In genomic region chr14:55366271-55366670, GRCh38 we compare ENCODE assay signal across 14 cellular contexts. TPM values are rescaled to one million over a fixed set of nuclear protein-coding genes. Genes with fewer than 3 reads are reported as not detected.
DNase-seq lines count a peak whose midpoint lies in the region; ATAC-seq and TF ChIP-seq lines count a peak whose summit lies in the region.
"Had no signal": no experiment of that assay in that cellular context is flagged by ENCODE, and none has a peak within 500 bp of the region (broad histone marks: within the 10 kb centered on the region; RNA-seq: fewer than 3 reads in every experiment).

No MANE protein-coding gene starts in this region.

- peaks cover 3 to 34% (median 17%) of the 10 kb centered on the region in 3 donors for H3K36me3 ChIP-seq in skeletal muscle tissue (ENCODE audit: control insufficient read depth in 3 of 3, insufficient read depth in 3 of 3, low read length in 3 of 3)

- peaks cover 0 to 7% (median 7%) of the 10 kb centered on the region in 3 donors for H3K4me1 ChIP-seq in skeletal muscle tissue (ENCODE audit: control insufficient read depth in 3 of 3, insufficient read depth in 3 of 3, low read length in 3 of 3)

- H3K27ac ChIP-seq in skeletal muscle tissue (ENCODE audit: low read depth, low read length): peak overlapping the region; percentile 8
- H3K27ac ChIP-seq: tibial nerve had no signal

- H3K4me3 ChIP-seq in fibroblast of pulmonary artery (replicated peaks; ENCODE audit: low read depth, low read length) (no peak overlapping the region), skeletal muscle tissue (ENCODE audit: low read length in 3 of 3) (no peak overlapping the region)
- H3K4me3 ChIP-seq: tibial nerve had no signal

- no peaks in the 10 kb centered on the region for H3K9me3 ChIP-seq in skeletal muscle tissue (ENCODE audit: control insufficient read depth in 3 of 3, low read length in 3 of 3)
- H3K9me3 ChIP-seq: tibial nerve had no signal

- TF ChIP-seq CTCF in fibroblast of pulmonary artery (IDR thresholded peaks at IDR 0.05; ENCODE audit: low read length, missing control alignments): no peak

- peak; percentile 70 for DNase-seq in GM03348 (ENCODE audit: low spot score)
- peak; percentile 19 for DNase-seq in fibroblast of pulmonary artery (ENCODE audit: low read depth)
- DNase-seq in islet precursor cell: no peak
- no peak for DNase-seq in stimulated activated CD8-positive, alpha-beta memory T cell treated with anti-CD3 and anti-CD28 coated beads, Interleukin-4, amount 100 ng/mL, for 48 hours
- no peak for DNase-seq in NCI-H2227 treated with DMSO at 0.1 percent for 48 hours (lab: John Stamatoyannopoulos, UW)
- DNase-seq: CD4-positive, alpha-beta memory T cell; naive thymus-derived CD4-positive, alpha-beta T cell; NCI-H1105; NCI-H2171 had no signal

- no peaks in the 10 kb centered on the region for H3K27me3 ChIP-seq in skeletal muscle tissue (ENCODE audit: control insufficient read depth in 3 of 3, insufficient read depth in 3 of 3, low read length in 3 of 3)
- H3K27me3 ChIP-seq: tibial nerve had no signal

- no peak overlapping the region for H3K9ac ChIP-seq in skeletal muscle tissue (ENCODE audit: low read depth in 1 of 3, low read length in 3 of 3)

- ATAC-seq in SK-N-SH treated with all-trans-retinoic acid at 6 μM for 48 hours (peak; percentile 87), GM21515 (IDR thresholded peaks at IDR 0.05; ENCODE audit: unreplicated experiment) (no peak)
- ATAC-seq: left lobe of liver; naive thymus-derived CD4-positive, alpha-beta T cell had no signal

TF ChIP-seq in SK-N-SH treated with all-trans-retinoic acid at 6 μM for 48 hours, 23 proteins besides CTCF, POLR2A, EP300 and RAD21:
- TF ChIP-seq CSRNP3 (CRISPR knock-in tag; IDR thresholded peaks at IDR 0.05) (no peak), OSR1 (CRISPR knock-in tag; IDR thresholded peaks at IDR 0.05) (no peak), ZNF8 (CRISPR knock-in tag; IDR thresholded peaks at IDR 0.05) (no peak), TOX (CRISPR knock-in tag; IDR thresholded peaks at IDR 0.05; ENCODE audit: borderline replicate concordance) (no peak), ISL1 (CRISPR knock-in tag; IDR thresholded peaks at IDR 0.05) (no peak), ZFP3 (CRISPR knock-in tag; IDR thresholded peaks at IDR 0.05) (no peak), TCF4 (CRISPR knock-in tag; IDR thresholded peaks at IDR 0.05; ENCODE audit: borderline replicate concordance) (no peak), TSHZ2 (CRISPR knock-in tag; IDR thresholded peaks at IDR 0.05) (no peak), SNAI2 (CRISPR knock-in tag; IDR thresholded peaks at IDR 0.05) (no peak), ESRRG (CRISPR knock-in tag; IDR thresholded peaks at IDR 0.05) (no peak), ZNF565 (CRISPR knock-in tag; conservative IDR thresholded peaks at IDR 0.05; ENCODE audit: low read depth) (no peak), PATZ1 (CRISPR knock-in tag; IDR thresholded peaks at IDR 0.05; ENCODE audit: borderline replicate concordance) (no peak), CSDC2 (CRISPR knock-in tag; IDR thresholded peaks at IDR 0.05) (no peak), RARB (CRISPR knock-in tag; IDR thresholded peaks at IDR 0.05) (no peak), PPARA (CRISPR knock-in tag; IDR thresholded peaks at IDR 0.05; ENCODE audit: borderline replicate concordance) (no peak), ZFP30 (CRISPR knock-in tag; IDR thresholded peaks at IDR 0.05) (no peak)

RNA-seq across cellular contexts. Expression of gene ATG14, which starts 45.4 kb away (rescaled TPM):
- 14.6 TPM for total RNA-seq in skeletal muscle tissue

Comparison
In these comparisons a context has a peak if more than half of its experiments do, and no peak if none do; other contexts are left out.
1. DNase-seq: peak in GM03348 (single experiment) and fibroblast of pulmonary artery (single experiment); none in islet precursor cell (single experiment), stimulated activated CD8-positive, alpha-beta memory T cell treated with anti-CD3 and anti-CD28 coated beads, Interleukin-4, amount 100 ng/mL, for 48 hours (single experiment) and NCI-H2227 treated with DMSO at 0.1 percent for 48 hours (single experiment).